ENCODE assay signal across 8 cellular contexts in genomic region chr11:58573451-58574104, GRCh38. TPM values are rescaled to one million over a fixed set of nuclear protein-coding genes. Genes with fewer than 3 reads are reported as not detected.
A peak's percentile ranks its signal among the peaks of the same experiment; 100 is the strongest.
DNase-seq lines count a peak whose midpoint lies in the region; ATAC-seq lines count a peak whose summit lies in the region.

No MANE protein-coding gene starts in this region.

- DNase-seq in SJSA1 (ENCODE audit: low read depth in 1 of 2, low spot score in 2 of 2) (peak in 1 of 2 experiments; percentile 36), iris pigment epithelial cell (ENCODE audit: low read depth) (peak; percentile 91), H7 (no peak)
- peak; percentile 46 for DNase-seq in activated naive CD8-positive, alpha-beta T cell treated with anti-CD3 and anti-CD28 coated beads, Interleukin-2, amount 50 U/mL, for 16 hours (ENCODE audit: low read depth, low spot score)
- peak; percentile 21 to 49 for DNase-seq in stimulated activated CD8-positive, alpha-beta memory T cell treated with anti-CD3 and anti-CD28 coated beads, Interleukin-15, amount 100 ng/mL, for 4 hours (ENCODE audit: low read depth in 2 of 2)

- H3K27ac ChIP-seq in SJSA1, result peak overlapping the region; percentile 55

- peaks cover 11% of the 10 kb centered on the region for H3K36me3 ChIP-seq in SJSA1
- no peaks in the 10 kb centered on the region for H3K36me3 ChIP-seq in H7 (replicated peaks; ENCODE audit: control insufficient read depth, insufficient read depth, low read length)

- ATAC-seq in GM18502 (IDR thresholded peaks at IDR 0.05; ENCODE audit: poor library complexity, unreplicated experiment) (peak; percentile 38), HG03139 (IDR thresholded peaks at IDR 0.05; ENCODE audit: unreplicated experiment) (peak; percentile 27), GM19328 (IDR thresholded peaks at IDR 0.05; ENCODE audit: unreplicated experiment) (no peak)

- no peak overlapping the region for H3K4me3 ChIP-seq in SJSA1
- H3K4me3 ChIP-seq in H7 (ENCODE audit: insufficient read depth, low read depth, low read length), result no peak overlapping the region

- H3K4me1 ChIP-seq in SJSA1 (replicated peaks), result peaks cover 26% of the 10 kb centered on the region

- H3K9me3 ChIP-seq in SJSA1 (replicated peaks), result no peaks in the 10 kb centered on the region

- H3K27me3 ChIP-seq in SJSA1 (replicated peaks) (no peaks in the 10 kb centered on the region), H7 (ENCODE audit: control insufficient read depth, insufficient read depth, low read length) (no peaks in the 10 kb centered on the region)

RNA-seq across cellular contexts. Expression of gene LPXN, which starts 2.1 kb away (rescaled TPM):
- total RNA-seq in SJSA1 (2014; rRNA removed; shearing (Covaris generic)), result 4.0 and 4.9 TPM in 2 replicates
- total RNA-seq in H7 (2014; rRNA removed; shearing (Covaris generic)), result 2.2 and 2.8 TPM in 2 replicates

RNA-seq across cellular contexts. Expression of gene ZFP91, which starts 5.3 kb away (rescaled TPM):
- total RNA-seq in SJSA1 (2014; rRNA removed; shearing (Covaris generic)), result 68.1 and 83.8 TPM in 2 replicates
- 20.5 and 28.3 TPM in 2 replicates for total RNA-seq in H7 (2014; rRNA removed; shearing (Covaris generic))

RNA-seq across cellular contexts. Expression of gene CNTF, which starts 48.9 kb away (rescaled TPM):
- total RNA-seq in SJSA1 (2014; rRNA removed; shearing (Covaris generic)), result 0.16 and 1.9 TPM in 2 replicates
- total RNA-seq in H7 (2014; rRNA removed; shearing (Covaris generic)), result 0.26 and 0.73 TPM in 2 replicates
